In genomic region chr4:186771624-186772023, GRCh38 we compare ENCODE assay signal across 17 cellular contexts. TPM values are rescaled to one million over a fixed set of nuclear protein-coding genes. Genes with fewer than 3 reads are reported as not detected.
"Had no signal": no experiment of that assay in that cellular context is flagged by ENCODE, and none has a peak within 500 bp of the region (broad histone marks: within the 10 kb centered on the region; RNA-seq: fewer than 3 reads in every experiment).

No MANE protein-coding gene starts in this region.

- H3K27me3 ChIP-seq: colonic mucosa, foreskin keratinocyte, ovary had no signal

- ATAC-seq: activated T-helper 17 cell treated with anti-CD3 and anti-CD28 coated beads, Interleukin-2, amount 50 U/mL, for 72 hours; left cardiac atrium; lower lobe of right lung; sciatic nerve; stimulated activated naive CD8-positive, alpha-beta T cell treated with anti-CD3 and anti-CD28 coated beads, Interleukin-15, amount 100 ng/mL, for 72 hours; T-cell had no signal

- H3K4me3 ChIP-seq: colonic mucosa, esophagus muscularis mucosa, lower lobe of right lung, ovary had no signal

- H3K36me3 ChIP-seq: colonic mucosa, esophagus muscularis mucosa, lower lobe of right lung, ovary had no signal

- DNase-seq: activated CD4-positive, CD25-positive, alpha-beta regulatory T cell treated with anti-CD3 and anti-CD28 coated beads, Interleukin-2, amount 50 U/mL, for 72 hours; activated naive CD4-positive, alpha-beta T cell treated with anti-CD3 and anti-CD28 coated beads for 36 hours; colonic mucosa; foreskin keratinocyte; head of caudate nucleus; immature natural killer cell; left cardiac atrium; lower lobe of right lung; midbrain; ovary; stimulated activated CD4-positive, alpha-beta T cell treated with anti-CD3 and anti-CD28 coated beads, Interleukin-1b, Interleukin-23, amount 100 ng/mL, for 48 hours; stimulated activated naive CD8-positive, alpha-beta T cell treated with anti-CD3 and anti-CD28 coated beads, Interleukin-15, amount 100 ng/mL, for 72 hours; T-cell; T-helper 9 cell had no signal

- H3K9me3 ChIP-seq: colonic mucosa, esophagus muscularis mucosa, lower lobe of right lung, ovary had no signal

- H3K27ac ChIP-seq: colonic mucosa, esophagus muscularis mucosa, foreskin keratinocyte, lower lobe of right lung, ovary had no signal

- H3K4me1 ChIP-seq: colonic mucosa, esophagus muscularis mucosa, lower lobe of right lung had no signal

RNA-seq across cellular contexts. Expression of gene FAT1, which starts 48.0 kb away (rescaled TPM):
- total RNA-seq: activated T-helper 17 cell treated with anti-CD3 and anti-CD28 coated beads, Interleukin-2, amount 50 U/mL, for 72 hours had no signal
- polyA plus RNA-seq: immature natural killer cell had no signal
